8 cellular contexts compared by ENCODE assay signal in genomic region chr4:128862608-128863313, GRCh38. TPM values are rescaled to one million over a fixed set of nuclear protein-coding genes. Genes with fewer than 3 reads are reported as not detected.
DNase-seq lines count a peak whose midpoint lies in the region; ATAC-seq, FAIRE-seq and TF ChIP-seq lines count a peak whose summit lies in the region.

No MANE protein-coding gene starts in this region.

- ATAC-seq in GM18868 (IDR thresholded peaks at IDR 0.05; ENCODE audit: unreplicated experiment) (peak; percentile 83), HG02973 (IDR thresholded peaks at IDR 0.05; ENCODE audit: unreplicated experiment) (peak; percentile 70)

- H3K79me2 ChIP-seq in endothelial cell of umbilical vein (ENCODE audit: control insufficient read depth, insufficient read depth, low read length) = no peaks in the 10 kb centered on the region

- no peak overlapping the region for H2AFZ ChIP-seq in endothelial cell of umbilical vein (ENCODE audit: low read depth, low read length)

- no peaks in the 10 kb centered on the region for H4K20me1 ChIP-seq in endothelial cell of umbilical vein (replicated peaks; ENCODE audit: control insufficient read depth, extremely low read depth, insufficient read depth, low read length)

- H3K4me1 ChIP-seq in endothelial cell of umbilical vein (ENCODE audit: control insufficient read depth, extremely low read depth, insufficient read depth, low read length) = peaks cover 11% of the 10 kb centered on the region

- peaks cover 18 to 25% of the 10 kb centered on the region in 2 experiments for H3K36me3 ChIP-seq in endothelial cell of umbilical vein (ENCODE audit: control insufficient read depth in 2 of 2, extremely low read depth in 1 of 2, insufficient read depth in 2 of 2, low read length in 2 of 2)

- CTCF ChIA-PET in endothelial cell of umbilical vein (lab: Charles Lee) = interaction anchor here (0.7 to 3.7 kb wide), 15 partner anchors 8 to 794 kb away, joined by 3 to 29 read pairs (median 3); no protein-coding TSS in a partner anchor

- H3K4me3 ChIP-seq in endothelial cell of umbilical vein (replicated peaks in 1 of 3; ENCODE audit: insufficient read depth in 1 of 3, low read depth in 1 of 3, low read length in 3 of 3) = no peak overlapping the region

- H3K9ac ChIP-seq in endothelial cell of umbilical vein (replicated peaks; ENCODE audit: extremely low read depth, insufficient read depth, low read length) = no peak overlapping the region

- no peaks in the 10 kb centered on the region for H3K27me3 ChIP-seq in endothelial cell of umbilical vein (ENCODE audit: control insufficient read depth in 2 of 2, insufficient read depth in 2 of 2, low read length in 2 of 2)

- POLR2A ChIA-PET in endothelial cell of umbilical vein (lab: Charles Lee) = no interaction called here

- intact Hi-C loops in endothelial cell of umbilical vein (cut with micrococcal nuclease) (loop anchor here (1.0 to 5.0 kb wide), 11 partner anchors 50 to 671 kb away; no protein-coding TSS in a partner anchor), posterior vena cava (cut with DNase I) (loop anchor here in 1 of 2 donors (2.0 kb wide), 1 partner anchor 672 kb away; no protein-coding TSS in a partner anchor)

- no peak overlapping the region for H3K27ac ChIP-seq in endothelial cell of umbilical vein (ENCODE audit: insufficient read depth, low read depth, low read length)

- FAIRE-seq in endothelial cell of umbilical vein (lab: Jason Lieb, UNC) (no peak), frontal cortex (lab: Jason Lieb, UNC) (no peak)

- BruUV-seq in endothelial cell of umbilical vein (replicated peaks; lab: Mats Ljungman, UMichigan) = no TSS peak

- no peak for TF ChIP-seq CTCF in endothelial cell of umbilical vein (IDR thresholded peaks at IDR 0.05; ENCODE audit: extremely low read depth in 1 of 2, insufficient read depth in 1 of 2, low read depth in 1 of 2, low read length in 2 of 2)

- no peaks in the 10 kb centered on the region for H3K9me1 ChIP-seq in endothelial cell of umbilical vein (replicated peaks; ENCODE audit: control insufficient read depth, extremely low read depth, insufficient read depth, low read length)

- DNase-seq in activated CD4-positive, alpha-beta T cell treated with anti-CD3 and anti-CD28 coated beads, Interleukin-2, amount 50 U/mL, for 4 hours = peak; percentile 41 to 44
- DNase-seq in endothelial cell of umbilical vein (ENCODE audit: low read depth, low spot score) = peak; percentile 41
- DNase-seq in stimulated activated naive CD4-positive, alpha-beta T cell treated with Interleukin-2 at 50 U/mL for 16 hours (lab: John Stamatoyannopoulos, UW) = peak; percentile 39
- DNase-seq in posterior vena cava (ENCODE audit: low spot score) = no peak
- no peak for DNase-seq in NCI-H446 (lab: John Stamatoyannopoulos, UW)
- no peak for DNase-seq in frontal cortex (ENCODE audit: low spot score in 2 of 2)

- no peaks in the 10 kb centered on the region for H3K9me3 ChIP-seq in endothelial cell of umbilical vein (replicated peaks; ENCODE audit: control insufficient read depth, insufficient read depth, low read length)

- no peak for TF ChIP-seq POLR2A in endothelial cell of umbilical vein (IDR thresholded peaks at IDR 0.05; ENCODE audit: low read depth, low read length)

- dilution Hi-C loops in endothelial cell of umbilical vein (cut with MboI; ENCODE audit: extremely low pct_ligation_motif_present, low sequenced_read_pairs) = no loop called here

- H3K4me2 ChIP-seq in endothelial cell of umbilical vein (ENCODE audit: insufficient read depth, low read length) = no peak overlapping the region

TF ChIP-seq in endothelial cell of umbilical vein, 7 proteins besides CTCF, POLR2A, EP300 and RAD21:
- TF ChIP-seq MYC (IDR thresholded peaks at IDR 0.05; ENCODE audit: low read depth, low read length) = no peak
- no peak for TF ChIP-seq JUN (IDR thresholded peaks at IDR 0.05; ENCODE audit: borderline replicate concordance, insufficient read depth, insufficient read length, low read depth)
- TF ChIP-seq EZH2 (IDR thresholded peaks at IDR 0.05; ENCODE audit: borderline replicate concordance, low read depth, low read length, severe bottlenecking) = no peak
- TF ChIP-seq POLR2AphosphoS5 (IDR thresholded peaks at IDR 0.05; ENCODE audit: insufficient read depth, low read depth, low read length) = no peak
- TF ChIP-seq MAX (IDR thresholded peaks at IDR 0.05; ENCODE audit: insufficient read depth, insufficient read length) = no peak
- no peak for TF ChIP-seq FOS (IDR thresholded peaks at IDR 0.05; ENCODE audit: borderline replicate concordance, insufficient read depth, low read length)
- TF ChIP-seq GATA2 (IDR thresholded peaks at IDR 0.05; ENCODE audit: insufficient read depth, insufficient read length, low read depth, low read length) = no peak

RNA-seq across cellular contexts. Expression of gene JADE1, which starts 53.3 kb away (rescaled TPM):
- total RNA-seq in endothelial cell of umbilical vein (39.2 and 45.6 TPM in 2 replicates), posterior vena cava (10 to 100 TPM; 36.6 to 46.1 TPM), frontal cortex (28.5 TPM)
- 9.9 and 13.6 TPM in 2 replicates for polyA plus RNA-seq in endothelial cell of umbilical vein
- 14.9 and 16.0 TPM in 2 replicates for polyA plus RNA-seq in endothelial cell of umbilical vein (2011; cell fraction: cytosol; rRNA removed)
- 38.0 and 39.7 TPM in 2 replicates for polyA plus RNA-seq in endothelial cell of umbilical vein (2011; cell fraction: nucleus; rRNA removed)
- 14.3 and 15.8 TPM in 2 replicates for polyA plus RNA-seq in endothelial cell of umbilical vein (2012)
- polyA minus RNA-seq in endothelial cell of umbilical vein = 39.6 and 46.0 TPM in 2 replicates
- polyA minus RNA-seq in endothelial cell of umbilical vein (2011; cell fraction: cytosol; rRNA and poly(A)+ RNA removed) = 13.4 TPM
- polyA minus RNA-seq in endothelial cell of umbilical vein (2011; cell fraction: nucleus; rRNA and poly(A)+ RNA removed) = 25.9 and 33.0 TPM in 2 replicates

Comparison
In these comparisons a context has a peak if more than half of its experiments do, and no peak if none do; other contexts are left out.
1. DNase-seq: peak in activated CD4-positive, alpha-beta T cell treated with anti-CD3 and anti-CD28 coated beads, Interleukin-2, amount 50 U/mL, for 4 hours (2 of 2), endothelial cell of umbilical vein (single experiment) and stimulated activated naive CD4-positive, alpha-beta T cell treated with Interleukin-2 at 50 U/mL for 16 hours (single experiment); none in posterior vena cava (single experiment), NCI-H446 (0 of 2) and frontal cortex (0 of 2).